Comparison of ENCODE assay signal across 15 cellular contexts in the genomic region with DNA sequence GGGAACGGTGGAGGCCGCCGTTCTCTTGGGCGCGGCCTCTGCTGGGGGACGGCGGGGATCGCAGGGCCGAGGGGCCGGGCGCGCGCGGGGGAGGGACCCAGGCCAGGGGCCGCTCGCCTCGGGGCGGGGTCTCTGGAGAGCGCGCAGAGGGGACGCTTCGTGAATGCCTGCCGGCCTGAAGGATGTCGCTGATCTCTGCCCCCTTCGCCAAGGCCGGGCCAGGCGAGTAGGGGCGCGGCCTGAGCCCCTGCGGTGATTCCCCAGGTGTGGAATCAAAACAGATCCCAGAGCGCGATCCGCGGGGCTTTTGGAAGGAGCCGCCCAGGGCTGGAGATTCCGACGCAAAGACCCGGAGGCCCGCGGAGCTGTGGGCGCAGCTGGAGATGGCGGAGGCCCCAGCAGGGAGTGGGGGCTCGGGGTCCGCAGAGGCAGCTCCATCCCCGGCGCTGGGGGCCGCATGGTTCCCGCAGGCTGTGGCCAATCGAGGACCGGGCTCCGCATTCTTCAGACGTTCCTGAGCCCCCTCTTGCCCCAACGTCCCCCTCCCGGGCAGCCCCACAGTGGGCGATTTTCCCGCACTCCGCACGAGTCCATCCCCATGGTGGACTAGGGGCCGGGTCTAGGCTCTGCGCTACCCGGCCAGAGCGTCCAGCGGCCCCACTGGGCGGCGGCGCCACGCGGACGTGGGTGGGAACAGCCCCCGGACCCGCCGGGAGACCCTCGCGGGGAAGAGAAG.
DNase-seq lines count a peak whose midpoint lies in the region; ATAC-seq and TF ChIP-seq lines count a peak whose summit lies in the region.
"Had no signal": no experiment of that assay in that cellular context is flagged by ENCODE, and none has a peak within 500 bp of the region (broad histone marks: within the 10 kb centered on the region; RNA-seq: fewer than 3 reads in every experiment).

No MANE protein-coding gene starts in this region.

- WGBS in heart right ventricle, 2 donors = 1% methylated on average over 73 to 74 of the region's 74 CpGs
- WGBS in thyroid gland, 2 donors = 1% methylated on average over 16 to 33 of the region's 74 CpGs

- H3K36me3 ChIP-seq in heart right ventricle (no peaks in the 10 kb centered on the region), thyroid gland (no peaks in the 10 kb centered on the region), tibial artery (no peaks in the 10 kb centered on the region)

- ATAC-seq in heart right ventricle = peak in 3 of 8 donors; percentile 49 to 74 (median 50)

- DNase-seq in DMS 273 (lab: John Stamatoyannopoulos, UW; ENCODE audit: unreplicated experiment) (peak; percentile 69), DMS 273 treated with DMSO at 0.1 percent for 48 hours (lab: John Stamatoyannopoulos, UW) (no peak), heart right ventricle (no peak), nephron progenitor cell (peak; percentile 83), thyroid gland (peak; percentile 31 to 42), NCI-H2107 (lab: John Stamatoyannopoulos, UW) (no peak), tibial artery (no peak), cerebellum (ENCODE audit: low spot score) (no peak)
- DNase-seq: activated CD4-positive, alpha-beta T cell treated with anti-CD3 and anti-CD28 coated beads for 48 hours; DMS153; SIG-M5 had no signal

- H3K27ac ChIP-seq in heart right ventricle (no peak overlapping the region), thyroid gland (no peak overlapping the region), tibial artery (no peak overlapping the region)
- H3K27ac ChIP-seq: 22Rv1, KMS-11 had no signal

- TF ChIP-seq POLR2A in thyroid gland (IDR thresholded peaks at IDR 0.05) = peak in 1 of 2 donors; percentile 25

- intact Hi-C loops in heart right ventricle (cut with DNase I) = no loop called here
- intact Hi-C loops in thyroid gland (cut with DNase I) = no loop called here
- intact Hi-C loops in tibial artery (cut with DNase I; ENCODE audit: low total_unique reads) = no loop called here

- H3K4me3 Mint-ChIP-seq in nephron progenitor cell = peak overlapping the region; percentile 82

- H3K9me3 ChIP-seq in heart right ventricle (peaks cover 0 to 3% (median 0%) of the 10 kb centered on the region in 11 donors), thyroid gland (no peaks in the 10 kb centered on the region), tibial artery (no peaks in the 10 kb centered on the region)

- H3K4me1 Mint-ChIP-seq in nephron progenitor cell = peaks cover 20% of the 10 kb centered on the region

- TF ChIP-seq CTCF in heart right ventricle (IDR thresholded peaks at IDR 0.05) (peak in 1 of 9 donors; percentile 8), nephron progenitor cell (IDR thresholded peaks at IDR 0.05) (peak; percentile 26), thyroid gland (IDR thresholded peaks at IDR 0.05) (peak in 2 of 6 experiments; percentile 27 to 36), tibial artery (IDR thresholded peaks at IDR 0.05) (no peak)

- H3K27me3 ChIP-seq in heart right ventricle (peaks cover 9 to 64% (median 52%) of the 10 kb centered on the region in 7 donors), thyroid gland (no peaks in the 10 kb centered on the region), tibial artery (peaks cover 0 to 36% of the 10 kb centered on the region in 2 donors)

- H3K27ac Mint-ChIP-seq in nephron progenitor cell = no peak overlapping the region
- H3K27ac Mint-ChIP-seq: activated naive CD4-positive, alpha-beta T cell treated with anti-CD3 and anti-CD28 coated beads, Interleukin-2, amount 50 U/mL, for 72 hours had no signal

- peaks cover 0 to 15% (median 13%) of the 10 kb centered on the region in 9 donors for H3K4me1 ChIP-seq in heart right ventricle
- no peaks in the 10 kb centered on the region for H3K4me1 ChIP-seq in thyroid gland
- peaks cover 0 to 13% (median 5%) of the 10 kb centered on the region in 4 donors for H3K4me1 ChIP-seq in tibial artery

- H3K4me3 ChIP-seq in heart right ventricle (peak overlapping the region in 9 of 10 donors; percentile 32 to 54 (median 42)), thyroid gland (replicated peaks in 1 of 3) (peak overlapping the region; percentile 25 to 53 (median 26)), tibial artery (peak overlapping the region in 1 of 2 donors; percentile 12)
- H3K4me3 ChIP-seq: lung had no signal

- peaks cover 56% of the 10 kb centered on the region for H3K27me3 Mint-ChIP-seq in nephron progenitor cell (ENCODE audit: low read depth, poor library complexity)

- no peaks in the 10 kb centered on the region for H3K36me3 Mint-ChIP-seq in nephron progenitor cell (ENCODE audit: low read depth)

- H3K9me3 Mint-ChIP-seq in nephron progenitor cell = peaks cover 17% of the 10 kb centered on the region

Comparison
In these comparisons a context has a peak if more than half of its experiments do, and no peak if none do; other contexts are left out.
1. DNase-seq: peak in DMS 273 (single experiment), nephron progenitor cell (single experiment) and thyroid gland (2 of 2); none in DMS 273 treated with DMSO at 0.1 percent for 48 hours (single experiment), heart right ventricle (0 of 2), NCI-H2107 (single experiment), tibial artery (0 of 2) and cerebellum (single experiment).